Comparison of ENCODE assay signal across 9 cellular contexts in the genomic region with DNA sequence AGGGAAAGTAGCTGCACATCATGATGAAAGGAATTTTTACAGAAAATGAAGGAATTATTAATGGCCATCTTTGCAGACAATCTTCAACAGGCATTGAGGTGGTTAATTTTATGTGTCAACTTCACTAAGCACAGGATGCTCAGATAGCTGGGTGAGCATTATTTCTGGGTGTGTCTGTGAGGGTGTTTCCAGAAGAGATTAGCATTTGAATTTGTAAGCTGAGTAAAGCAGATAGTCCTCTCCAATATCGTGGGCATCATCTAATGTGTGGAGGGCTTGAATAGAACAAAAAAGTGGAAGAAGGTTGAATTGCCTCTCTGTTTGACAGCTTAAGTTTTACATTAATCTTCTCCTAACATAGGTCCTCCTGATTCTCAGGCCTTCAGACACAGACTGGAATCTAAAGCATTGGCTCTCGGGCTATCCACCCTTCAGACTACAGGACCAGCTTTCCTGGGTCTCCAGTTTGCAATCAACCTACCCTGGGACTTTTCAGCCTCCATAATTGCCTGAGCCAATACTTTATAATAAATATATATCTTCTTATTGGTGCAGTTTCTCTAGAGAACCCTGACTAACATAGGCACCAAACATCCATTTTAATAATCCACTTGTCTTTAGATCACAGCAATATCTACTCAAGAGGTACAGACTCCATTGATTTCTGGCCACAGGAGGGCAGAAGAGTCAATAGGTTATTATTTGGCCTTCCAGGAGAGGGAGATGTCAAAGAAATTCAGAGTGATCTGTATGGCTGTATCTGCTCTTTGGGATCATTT. TPM values are rescaled to one million over a fixed set of nuclear protein-coding genes. Genes with fewer than 3 reads are reported as not detected.
DNase-seq lines count a peak whose midpoint lies in the region; ATAC-seq and TF ChIP-seq lines count a peak whose summit lies in the region.
"Had no signal": no experiment of that assay in that cellular context is flagged by ENCODE, and none has a peak within 500 bp of the region (broad histone marks: within the 10 kb centered on the region; RNA-seq: fewer than 3 reads in every experiment).

No MANE protein-coding gene starts in this region.

- peak; percentile 28 for TF ChIP-seq RAD21 in neural cell (conservative IDR thresholded peaks at IDR 0.05)

- no peak overlapping the region for H3K9ac ChIP-seq in neural cell (ENCODE audit: low read length)

- H3K27ac ChIP-seq in CD4-positive, alpha-beta memory T cell (ENCODE audit: low read depth, low read length) = no peak overlapping the region
- no peak overlapping the region for H3K27ac ChIP-seq in neural cell (ENCODE audit: low read length)
- no peak overlapping the region for H3K27ac ChIP-seq in spleen

- H3K4me1 ChIP-seq in CD4-positive, alpha-beta memory T cell (ENCODE audit: insufficient read depth, low read length) = no peaks in the 10 kb centered on the region
- H3K4me1 ChIP-seq in spleen = no peaks in the 10 kb centered on the region

- H3K4me3 Mint-ChIP-seq in CD4-positive, alpha-beta memory T cell = no peak overlapping the region

- no peak overlapping the region for H3K27ac Mint-ChIP-seq in CD4-positive, alpha-beta memory T cell

- H3K9me2 ChIP-seq in neural cell (ENCODE audit: insufficient read depth, low read length) = no peaks in the 10 kb centered on the region

- intact Hi-C loops in CD4-positive, alpha-beta memory T cell (cut with micrococcal nuclease) = loop anchor here (1.0 to 5.0 kb wide), 2 partner anchors 133 to 355 kb away; no protein-coding TSS in a partner anchor
- intact Hi-C loops in spleen (cut with DNase I; ENCODE audit: low total_unique reads) = no loop called here

- WGBS in spleen, 5 donors = 84 to 95% (median 89%) methylated on average over 2 of the region's 2 CpGs

- no peak overlapping the region for H2AFZ ChIP-seq in neural cell (ENCODE audit: low read depth, low read length)

- TF ChIP-seq CTCF in neural cell (IDR thresholded peaks at IDR 0.05; ENCODE audit: poor library complexity, severe bottlenecking) = no peak
- TF ChIP-seq CTCF in spleen (IDR thresholded peaks at IDR 0.05 in 8 of 11, conservative IDR thresholded peaks at IDR 0.05 in 3 of 11) = peak in 5 of 11 experiments; percentile 12 to 43 (median 34)

- H3K9me3 Mint-ChIP-seq in CD4-positive, alpha-beta memory T cell = no peaks in the 10 kb centered on the region

- no peaks in the 10 kb centered on the region for H3F3A ChIP-seq in neural cell (ENCODE audit: insufficient read depth, low read length, poor library complexity, severe bottlenecking)

- peaks cover 5% of the 10 kb centered on the region in 2 donors for H3K27me3 Mint-ChIP-seq in CD4-positive, alpha-beta memory T cell

- H3K79me2 ChIP-seq in neural cell (replicated peaks; ENCODE audit: insufficient read depth, low read length) = no peaks in the 10 kb centered on the region

- peak in 4 of 5 donors; percentile 26 to 40 (median 34) for DNase-seq in CD4-positive, alpha-beta memory T cell
- DNase-seq in RKO (ENCODE audit: low spot score) (peak; percentile 67), erythroblast (lab: John Stamatoyannopoulos, UW) (peak; percentile 52 to 71), spleen (no peak)

- TF ChIP-seq EP300 in neural cell (conservative IDR thresholded peaks at IDR 0.05; ENCODE audit: poor library complexity, severe bottlenecking) = no peak

- H3K27me3 ChIP-seq in CD4-positive, alpha-beta memory T cell (ENCODE audit: insufficient read depth, low read length) = no peaks in the 10 kb centered on the region
- H3K27me3 ChIP-seq in neural cell (ENCODE audit: insufficient read depth, low read depth, low read length) (no peaks in the 10 kb centered on the region), spleen (replicated peaks in 1 of 7) (no peaks in the 10 kb centered on the region)

- CTCF ChIA-PET in CD4-positive, alpha-beta memory T cell (lab: Charles Lee; ENCODE audit: partially characterized antibody) = interaction anchor here (0.7 to 9.2 kb wide), 11 partner anchors 10 to 488 kb away, joined by 3 to 98 read pairs (median 5); a partner anchor contains a TSS

- H3K4me2 ChIP-seq in neural cell (ENCODE audit: low read length) = no peak overlapping the region

- no peaks in the 10 kb centered on the region for H3K9me3 ChIP-seq in CD4-positive, alpha-beta memory T cell (ENCODE audit: control insufficient read depth in 1 of 2, low read length in 2 of 2)
- H3K9me3 ChIP-seq in neural cell (ENCODE audit: low read length) = no peaks in the 10 kb centered on the region
- H3K9me3 ChIP-seq in spleen = no peaks in the 10 kb centered on the region

- POLR2A ChIA-PET in CD4-positive, alpha-beta memory T cell (lab: Charles Lee; ENCODE audit: partially characterized antibody) = interaction anchor here (1.3 kb wide), 1 partner anchor 11 kb away, joined by 3 read pairs; no protein-coding TSS in a partner anchor

- no peak overlapping the region for H3K4me3 ChIP-seq in CD4-positive, alpha-beta memory T cell (ENCODE audit: low read length in 2 of 2)
- no peak overlapping the region for H3K4me3 ChIP-seq in neural cell (ENCODE audit: low read length)
- no peak overlapping the region for H3K4me3 ChIP-seq in spleen

- H3K36me3 ChIP-seq in CD4-positive, alpha-beta memory T cell (ENCODE audit: insufficient read depth, low read length) = no peaks in the 10 kb centered on the region
- H3K36me3 ChIP-seq in neural cell (ENCODE audit: insufficient read depth, low read length) (no peaks in the 10 kb centered on the region), spleen (no peaks in the 10 kb centered on the region)

- TF ChIP-seq POLR2A in erythroblast (IDR thresholded peaks at IDR 0.05; ENCODE audit: low read length) = no peak
- TF ChIP-seq POLR2A in spleen (IDR thresholded peaks at IDR 0.05) = no peak

- H3K36me3 Mint-ChIP-seq in CD4-positive, alpha-beta memory T cell = no peaks in the 10 kb centered on the region

- peaks cover 0 to 6% (median under 1%) of the 10 kb centered on the region in 4 donors for H3K4me1 Mint-ChIP-seq in CD4-positive, alpha-beta memory T cell

- ATAC-seq in GM18508 (IDR thresholded peaks at IDR 0.05; ENCODE audit: insufficient read depth, unreplicated experiment) = peak; percentile 50
- ATAC-seq in HG03432 (IDR thresholded peaks at IDR 0.05; ENCODE audit: unreplicated experiment) = peak; percentile 79
- no peak for ATAC-seq in HG03108 (IDR thresholded peaks at IDR 0.05; ENCODE audit: unreplicated experiment)

- H4K20me1 ChIP-seq in neural cell (ENCODE audit: insufficient read depth) = no peaks in the 10 kb centered on the region

TF ChIP-seq in neural cell, 6 proteins besides CTCF, POLR2A, EP300 and RAD21:
- no peak for TF ChIP-seq TAF1 (IDR thresholded peaks at IDR 0.05; ENCODE audit: low read depth)
- TF ChIP-seq MXI1 (conservative IDR thresholded peaks at IDR 0.05; ENCODE audit: poor library complexity, severe bottlenecking) = no peak
- no peak for TF ChIP-seq SMC3 (conservative IDR thresholded peaks at IDR 0.05; ENCODE audit: poor library complexity)
- TF ChIP-seq EZH2 (IDR thresholded peaks at IDR 0.05; ENCODE audit: borderline replicate concordance, insufficient read depth, low read length, poor library complexity, severe bottlenecking) = no peak
- TF ChIP-seq POLR2AphosphoS5 (IDR thresholded peaks at IDR 0.05) = no peak
- TF ChIP-seq, protein P1, sequence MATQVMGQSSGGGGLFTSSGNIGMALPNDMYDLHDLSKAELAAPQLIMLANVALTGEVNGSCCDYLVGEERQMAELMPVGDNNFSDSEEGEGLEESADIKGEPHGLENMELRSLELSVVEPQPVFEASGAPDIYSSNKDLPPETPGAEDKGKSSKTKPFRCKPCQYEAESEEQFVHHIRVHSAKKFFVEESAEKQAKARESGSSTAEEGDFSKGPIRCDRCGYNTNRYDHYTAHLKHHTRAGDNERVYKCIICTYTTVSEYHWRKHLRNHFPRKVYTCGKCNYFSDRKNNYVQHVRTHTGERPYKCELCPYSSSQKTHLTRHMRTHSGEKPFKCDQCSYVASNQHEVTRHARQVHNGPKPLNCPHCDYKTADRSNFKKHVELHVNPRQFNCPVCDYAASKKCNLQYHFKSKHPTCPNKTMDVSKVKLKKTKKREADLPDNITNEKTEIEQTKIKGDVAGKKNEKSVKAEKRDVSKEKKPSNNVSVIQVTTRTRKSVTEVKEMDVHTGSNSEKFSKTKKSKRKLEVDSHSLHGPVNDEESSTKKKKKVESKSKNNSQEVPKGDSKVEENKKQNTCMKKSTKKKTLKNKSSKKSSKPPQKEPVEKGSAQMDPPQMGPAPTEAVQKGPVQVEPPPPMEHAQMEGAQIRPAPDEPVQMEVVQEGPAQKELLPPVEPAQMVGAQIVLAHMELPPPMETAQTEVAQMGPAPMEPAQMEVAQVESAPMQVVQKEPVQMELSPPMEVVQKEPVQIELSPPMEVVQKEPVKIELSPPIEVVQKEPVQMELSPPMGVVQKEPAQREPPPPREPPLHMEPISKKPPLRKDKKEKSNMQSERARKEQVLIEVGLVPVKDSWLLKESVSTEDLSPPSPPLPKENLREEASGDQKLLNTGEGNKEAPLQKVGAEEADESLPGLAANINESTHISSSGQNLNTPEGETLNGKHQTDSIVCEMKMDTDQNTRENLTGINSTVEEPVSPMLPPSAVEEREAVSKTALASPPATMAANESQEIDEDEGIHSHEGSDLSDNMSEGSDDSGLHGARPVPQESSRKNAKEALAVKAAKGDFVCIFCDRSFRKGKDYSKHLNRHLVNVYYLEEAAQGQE (IDR thresholded peaks at IDR 0.05; ENCODE audit: borderline replicate concordance) = no peak

RNA-seq across cellular contexts. Expression of a gene that starts 10.5 kb away (rescaled TPM):
- total RNA-seq in CD4-positive, alpha-beta memory T cell = 1 to 10 TPM; 1.1 to 1.3 TPM
- polyA plus RNA-seq in CD4-positive, alpha-beta memory T cell = under 1 TPM; 0.26 to 0.87 TPM
- polyA plus RNA-seq in neural cell = 0.05 and 0.12 TPM in 2 replicates
- polyA minus RNA-seq in neural cell = 2.4 and 3.5 TPM in 2 replicates
- 1 to 10 TPM in 4 of 7 donors, under 1 TPM in 3; 0.76 to 3.1 (median 1.2) TPM for total RNA-seq in spleen
- polyA plus RNA-seq in spleen = under 1 TPM; 0.15 to 0.35 (median 0.17) TPM

RNA-seq across cellular contexts. Expression of a gene that starts 33.7 kb away (rescaled TPM):
- total RNA-seq in CD4-positive, alpha-beta memory T cell = not detected
- not detected for polyA plus RNA-seq in CD4-positive, alpha-beta memory T cell
- polyA plus RNA-seq in neural cell (0.24 and 0.52 TPM in 2 replicates), spleen (not detected)
- polyA minus RNA-seq in neural cell = 0.35 and 0.73 TPM in 2 replicates
- total RNA-seq in spleen = not detected
- total RNA-seq: T-helper 1 cell treated with Interleukin-12 subunit alpha and Interleukin-12 subunit beta and Interleukin-4 antibody, amounts not matched to agents 30 ng/mL and 1 ng/mL, for 36 hours had no signal
